In the genomic region with DNA sequence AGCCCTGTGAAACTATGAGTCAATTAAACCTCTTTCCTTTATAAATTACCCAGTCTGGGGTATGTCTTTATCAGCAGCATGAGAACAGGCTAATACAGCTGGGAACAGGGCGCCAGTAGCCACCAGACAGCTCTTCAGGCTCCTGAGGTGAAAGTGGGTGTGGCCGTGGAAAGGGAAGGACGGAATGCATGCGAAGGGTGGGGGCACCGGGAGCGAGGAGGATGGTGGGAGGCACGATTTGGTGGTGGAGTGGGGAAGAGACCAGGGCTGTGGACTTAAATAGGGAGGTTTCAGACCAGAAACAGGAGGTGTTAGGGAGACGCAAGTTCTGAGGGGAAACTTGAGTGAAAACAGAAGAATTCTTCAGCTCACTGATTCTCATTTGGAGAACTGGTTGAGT, we compare ENCODE assay signal across 23 cellular contexts.
"Had no signal": no experiment of that assay in that cellular context is flagged by ENCODE, and none has a peak within 500 bp of the region (broad histone marks: within the 10 kb centered on the region; RNA-seq: fewer than 3 reads in every experiment).

No MANE protein-coding gene starts in this region.

- H3K4me3 Mint-ChIP-seq: activated CD8-positive, alpha-beta T cell treated with anti-CD3 and anti-CD28 coated beads, Interleukin-2, amount 10 ng/mL, durations not matched to agents 7 days and 5 days; activated naive CD4-positive, alpha-beta T cell treated with anti-CD3 and anti-CD28 coated beads, Interleukin-2, amount 10 ng/mL, durations not matched to agents 7 days and 5 days; effector memory CD8-positive, alpha-beta T cell; nephron had no signal

- DNase-seq: activated CD4-positive, alpha-beta T cell treated with anti-CD3 and anti-CD28 coated beads for 1 hour; activated CD4-positive, alpha-beta T cell treated with anti-CD3 and anti-CD28 coated beads, Interleukin-2, amount 50 U/mL, for 1 hour; activated CD8-positive, alpha-beta memory T cell treated with anti-CD3 and anti-CD28 coated beads, Interleukin-2, amount 50 U/mL, for 4 hours; activated CD8-positive, alpha-beta T cell treated with anti-CD3 and anti-CD28 coated beads, Interleukin-2, amount 10 ng/mL, durations not matched to agents 7 days and 5 days; activated effector memory CD4-positive, alpha-beta T cell treated with Interleukin-2 at 50 U/mL for 16 hours; activated naive CD4-positive, alpha-beta T cell treated with anti-CD3 and anti-CD28 coated beads, Interleukin-2, amount 10 ng/mL, durations not matched to agents 7 days and 5 days; activated T-cell treated with anti-CD3 and anti-CD28 coated beads, Interleukin-2, amount 50 U/mL, for 48 hours; aorta; central memory CD4-positive, alpha-beta T cell; effector memory CD8-positive, alpha-beta T cell; esophagus squamous epithelium; gastrocnemius medialis; left ventricle myocardium superior; right lobe of liver; stimulated activated CD4-positive, alpha-beta T cell treated with anti-CD3 and anti-CD28 coated beads, Interleukin-2, amount 100 ng/mL, for 48 hours; stimulated activated CD8-positive, alpha-beta memory T cell treated with anti-CD3 and anti-CD28 coated beads, Interleukin-4, amount 100 ng/mL, for 48 hours; stimulated activated naive CD4-positive, alpha-beta T cell treated with Interleukin-2 at 50 U/mL for 16 hours; substantia nigra; thyroid gland; upper lobe of right lung; WERI-Rb-1 had no signal

- H3K27me3 ChIP-seq: esophagus squamous epithelium, gastrocnemius medialis, right lobe of liver, thyroid gland, upper lobe of right lung had no signal

- H3K9me3 Mint-ChIP-seq: activated naive CD4-positive, alpha-beta T cell treated with anti-CD3 and anti-CD28 coated beads, Interleukin-2, amount 10 ng/mL, durations not matched to agents 7 days and 5 days; effector memory CD8-positive, alpha-beta T cell; nephron had no signal

- ATAC-seq: activated CD8-positive, alpha-beta T cell treated with anti-CD3 and anti-CD28 coated beads, Interleukin-2, amount 10 ng/mL, durations not matched to agents 7 days and 5 days; effector memory CD8-positive, alpha-beta T cell; gastrocnemius medialis; left ventricle myocardium superior; right lobe of liver; SK-N-SH treated with all-trans-retinoic acid at 6 μM for 48 hours; upper lobe of right lung had no signal

- H3K4me3 ChIP-seq: esophagus squamous epithelium, gastrocnemius medialis, right lobe of liver, thyroid gland, upper lobe of right lung had no signal

- H3K9me3 ChIP-seq: esophagus squamous epithelium, gastrocnemius medialis, right lobe of liver, thyroid gland, upper lobe of right lung had no signal

- H3K36me3 ChIP-seq: esophagus squamous epithelium, gastrocnemius medialis, right lobe of liver, thyroid gland, upper lobe of right lung, WERI-Rb-1 had no signal

- H3K4me1 ChIP-seq: esophagus squamous epithelium, gastrocnemius medialis, upper lobe of right lung had no signal

- H3K4me1 Mint-ChIP-seq: activated naive CD4-positive, alpha-beta T cell treated with anti-CD3 and anti-CD28 coated beads, Interleukin-2, amount 10 ng/mL, durations not matched to agents 7 days and 5 days; nephron had no signal

- H3K27ac Mint-ChIP-seq: activated CD8-positive, alpha-beta T cell treated with anti-CD3 and anti-CD28 coated beads, Interleukin-2, amount 10 ng/mL, durations not matched to agents 7 days and 5 days; activated naive CD4-positive, alpha-beta T cell treated with anti-CD3 and anti-CD28 coated beads, Interleukin-2, amount 10 ng/mL, durations not matched to agents 7 days and 5 days; effector memory CD8-positive, alpha-beta T cell; nephron had no signal

- H3K27ac ChIP-seq: esophagus squamous epithelium, gastrocnemius medialis, right lobe of liver, thyroid gland, upper lobe of right lung, WERI-Rb-1 had no signal

- H3K36me3 Mint-ChIP-seq: activated naive CD4-positive, alpha-beta T cell treated with anti-CD3 and anti-CD28 coated beads, Interleukin-2, amount 10 ng/mL, durations not matched to agents 7 days and 5 days had no signal
